Comparison of ENCODE assay signal across 2 cellular contexts in genomic region chr6:18423426-18423825, GRCh38.
TF ChIP-seq lines count a peak whose summit lies in the region.

No MANE protein-coding gene starts in this region.

TF ChIP-seq in GM23338, 12 proteins besides CTCF, POLR2A, EP300 and RAD21:
- no peak for TF ChIP-seq CREB1 (CRISPR knock-in tag; IDR thresholded peaks at IDR 0.05; ENCODE audit: low read depth)
- TF ChIP-seq EZH2phosphoT487 (IDR thresholded peaks at IDR 0.05; ENCODE audit: unreplicated experiment) = no peak
- TF ChIP-seq ZNF462 (CRISPR knock-in tag; IDR thresholded peaks at IDR 0.05) = no peak
- TF ChIP-seq EZH2 (IDR thresholded peaks at IDR 0.05; ENCODE audit: low read depth, unreplicated experiment) = no peak
- no peak for TF ChIP-seq JUNB (IDR thresholded peaks at IDR 0.05; ENCODE audit: unreplicated experiment)
- TF ChIP-seq NANOG (IDR thresholded peaks at IDR 0.05; ENCODE audit: borderline replicate concordance) = no peak
- no peak for TF ChIP-seq POLR2AphosphoS5 (IDR thresholded peaks at IDR 0.05; ENCODE audit: low read depth)
- TF ChIP-seq REST (IDR thresholded peaks at IDR 0.05; ENCODE audit: unreplicated experiment) = no peak
- no peak for TF ChIP-seq ETS1 (IDR thresholded peaks at IDR 0.05)
- TF ChIP-seq ZNF114 (CRISPR knock-in tag; IDR thresholded peaks at IDR 0.05) = no peak
- TF ChIP-seq ZNF331 (CRISPR knock-in tag; IDR thresholded peaks at IDR 0.05; ENCODE audit: low read depth) = no peak
- TF ChIP-seq STAT1 (IDR thresholded peaks at IDR 0.05; ENCODE audit: unreplicated experiment) = no peak

TF ChIP-seq in H1, 55 proteins besides CTCF, POLR2A, EP300 and RAD21:
- TF ChIP-seq SRF (IDR thresholded peaks at IDR 0.05; ENCODE audit: low read depth, low read length) = no peak
- TF ChIP-seq SP4 (IDR thresholded peaks at IDR 0.05; ENCODE audit: low read length) = no peak
TF ChIP-seq in H1: peak in this region for 0.
